In the genomic region with DNA sequence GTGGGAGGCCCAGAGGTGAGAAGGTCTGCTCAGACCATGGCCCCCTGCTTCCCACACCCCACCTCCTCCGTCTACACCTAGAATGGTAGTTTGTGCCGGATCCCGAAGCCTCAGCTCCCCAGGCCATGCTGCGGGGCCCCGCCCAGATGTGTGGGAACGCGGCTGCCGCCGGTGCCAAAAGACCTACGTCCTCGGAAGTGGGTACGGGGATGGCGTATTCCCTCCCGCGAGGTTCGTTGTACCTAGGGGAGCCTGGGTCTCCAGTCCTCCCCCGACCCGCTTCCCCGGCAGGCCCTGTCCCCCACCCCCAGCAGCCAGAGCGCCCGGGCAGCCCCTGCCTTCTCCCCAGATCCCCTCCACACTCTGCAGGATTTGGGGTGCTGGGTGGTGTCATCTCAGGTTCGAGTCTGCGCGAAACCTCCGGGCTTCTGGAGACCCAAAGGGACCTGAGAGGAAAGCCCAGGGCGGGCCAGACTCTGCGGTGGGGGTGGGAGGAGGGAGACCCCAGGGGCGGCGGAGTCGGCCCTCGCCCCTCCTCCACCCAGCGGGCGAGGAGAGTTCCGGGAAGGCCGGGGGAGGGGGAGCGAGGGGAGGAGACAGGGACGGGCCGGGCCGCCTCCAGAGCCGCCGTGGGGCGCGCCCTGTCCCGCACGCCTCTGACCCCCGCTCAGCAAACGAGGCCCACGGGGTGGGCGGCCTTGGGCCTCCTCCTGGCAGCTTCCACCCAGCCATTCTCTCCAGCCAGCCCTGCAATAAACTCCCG, we compare ENCODE assay signal across 26 cellular contexts. TPM values are rescaled to one million over a fixed set of nuclear protein-coding genes. Genes with fewer than 3 reads are reported as not detected.
DNase-seq lines count a peak whose midpoint lies in the region; ATAC-seq and TF ChIP-seq lines count a peak whose summit lies in the region.
"Had no signal": no experiment of that assay in that cellular context is flagged by ENCODE, and none has a peak within 500 bp of the region (broad histone marks: within the 10 kb centered on the region; RNA-seq: fewer than 3 reads in every experiment).

No MANE protein-coding gene starts in this region.

- no peak overlapping the region for H3K9ac ChIP-seq in endodermal cell (ENCODE audit: extremely low read depth, low read length, poor library complexity, severe bottlenecking)

- ATAC-seq in RWPE2 (ENCODE audit: low read depth) (no peak), GM21515 (IDR thresholded peaks at IDR 0.05; ENCODE audit: unreplicated experiment) (no peak), HG02588 (IDR thresholded peaks at IDR 0.05; ENCODE audit: unreplicated experiment) (no peak), HG03378 (IDR thresholded peaks at IDR 0.05; ENCODE audit: unreplicated experiment) (no peak)

- no peak overlapping the region for H3K27ac Mint-ChIP-seq in endodermal cell
- H3K27ac Mint-ChIP-seq: activated T-helper 2 cell treated with anti-CD3 and anti-CD28 coated beads, Interferon-gamma antibody, Interleukin-2, Interleukin-4, amounts not matched to agents 10 μg/mL and 5 μg/mL and 100 μg/mL, durations not matched to agents 14 hours and 24 hours and 36 hours; immature natural killer cell; mesothelial cell of epicardium; T-helper 2 cell treated with Interferon-gamma antibody and Interleukin-4, amounts not matched to agents 5 μg/mL and 100 μg/mL, for 36 hours had no signal

- H3K4me3 ChIP-seq in RWPE2 (ENCODE audit: severe bottlenecking): no peak overlapping the region
- peak overlapping the region; percentile 49 for H3K4me3 ChIP-seq in endodermal cell (ENCODE audit: low read length)
- H3K4me3 ChIP-seq in stomach: peak overlapping the region in 3 of 4 donors; percentile 21 to 79 (median 55)
- H3K4me3 ChIP-seq: SJSA1 had no signal

- H3K27ac ChIP-seq in RWPE2 (ENCODE audit: poor library complexity, severe bottlenecking): no peak overlapping the region
- H3K27ac ChIP-seq in endodermal cell (ENCODE audit: low read depth, low read length): no peak overlapping the region
- H3K27ac ChIP-seq in stomach: peak overlapping the region in 4 of 5 donors; percentile 7 to 93 (median 64)
- H3K27ac ChIP-seq: neutrophil, SJSA1 had no signal

- no peaks in the 10 kb centered on the region for H3K36me3 ChIP-seq in RWPE2 (ENCODE audit: low read depth)
- no peaks in the 10 kb centered on the region for H3K36me3 ChIP-seq in endodermal cell (ENCODE audit: control insufficient read depth, insufficient read depth, low read length)
- H3K36me3 ChIP-seq in stomach: peaks cover 0 to 4% (median 2%) of the 10 kb centered on the region in 4 donors
- H3K36me3 ChIP-seq: BE2C, neutrophil, SJSA1 had no signal

- H3K36me3 Mint-ChIP-seq in endodermal cell (ENCODE audit: low read depth): no peaks in the 10 kb centered on the region
- H3K36me3 Mint-ChIP-seq: immature natural killer cell, mesothelial cell of epicardium had no signal

- TF ChIP-seq POLR2A in stomach (IDR thresholded peaks at IDR 0.05): no peak

- intact Hi-C loops in stomach (cut with DNase I; ENCODE audit: low total_unique reads): no loop called here

- no peak for TF ChIP-seq EP300 in stomach (IDR thresholded peaks at IDR 0.05)

- peaks cover 93% of the 10 kb centered on the region for H3K27me3 Mint-ChIP-seq in endodermal cell (ENCODE audit: insufficient read depth)

- no peaks in the 10 kb centered on the region for H3K4me1 Mint-ChIP-seq in endodermal cell
- H3K4me1 Mint-ChIP-seq: immature natural killer cell, mesothelial cell of epicardium had no signal

- H3K9me3 ChIP-seq in RWPE2 (ENCODE audit: severe bottlenecking): no peaks in the 10 kb centered on the region
- no peaks in the 10 kb centered on the region for H3K9me3 ChIP-seq in endodermal cell (ENCODE audit: control insufficient read depth, low read length)
- peaks cover 0 to 7% (median 0%) of the 10 kb centered on the region in 4 donors for H3K9me3 ChIP-seq in stomach
- H3K9me3 ChIP-seq: BE2C, neutrophil, SJSA1, tibial artery had no signal

- no peaks in the 10 kb centered on the region for H3K9me3 Mint-ChIP-seq in endodermal cell
- H3K9me3 Mint-ChIP-seq: activated T-helper 2 cell treated with anti-CD3 and anti-CD28 coated beads, Interferon-gamma antibody, Interleukin-2, Interleukin-4, amounts not matched to agents 10 μg/mL and 5 μg/mL and 100 μg/mL, durations not matched to agents 14 hours and 24 hours and 36 hours; immature natural killer cell; T-helper 2 cell treated with Interferon-gamma antibody and Interleukin-4, amounts not matched to agents 5 μg/mL and 100 μg/mL, for 36 hours had no signal

- H3K27me3 ChIP-seq in RWPE2 (ENCODE audit: insufficient read depth, poor library complexity, severe bottlenecking): peaks cover 67% of the 10 kb centered on the region
- H3K27me3 ChIP-seq in endodermal cell (ENCODE audit: control insufficient read depth, insufficient read depth, low read length, poor library complexity, severe bottlenecking): peaks cover 100% of the 10 kb centered on the region
- peaks cover 28 to 91% (median 47%) of the 10 kb centered on the region in 3 donors for H3K27me3 ChIP-seq in stomach
- H3K27me3 ChIP-seq: tibial artery had no signal

- peak overlapping the region; percentile 43 for H3K4me3 Mint-ChIP-seq in endodermal cell
- H3K4me3 Mint-ChIP-seq: immature natural killer cell; mesothelial cell of epicardium; T-helper 2 cell treated with Interferon-gamma antibody and Interleukin-4, amounts not matched to agents 5 μg/mL and 100 μg/mL, for 36 hours had no signal

- peak; percentile 47 for DNase-seq in RWPE2 (ENCODE audit: low spot score)
- peak; percentile 71 for DNase-seq in endodermal cell
- DNase-seq in mesenteric fat pad (ENCODE audit: low spot score): peak; percentile 75
- DNase-seq in stomach: peak; percentile 24
- DNase-seq in DMS153 treated with DMSO at 0.1 percent for 48 hours (lab: John Stamatoyannopoulos, UW; ENCODE audit: unreplicated experiment): no peak
- DNase-seq: anterior cingulate cortex; BE2C; foreskin melanocyte; immature natural killer cell; NCI-H2081; NCI-H526; stimulated activated CD4-positive, alpha-beta T cell treated with anti-CD3 and anti-CD28 coated beads, Interleukin-4, amount 100 ng/mL, for 4 hours; stimulated activated CD8-positive, alpha-beta memory T cell treated with anti-CD3 and anti-CD28 coated beads, Interleukin-4, amount 100 ng/mL, for 48 hours had no signal

- no peaks in the 10 kb centered on the region for H3K4me1 ChIP-seq in RWPE2 (ENCODE audit: insufficient read depth, poor library complexity, severe bottlenecking)
- peaks cover 2% of the 10 kb centered on the region for H3K4me1 ChIP-seq in endodermal cell (ENCODE audit: control insufficient read depth, insufficient read depth, low read length)
- peaks cover 20 to 59% (median 50%) of the 10 kb centered on the region in 4 donors for H3K4me1 ChIP-seq in stomach
- H3K4me1 ChIP-seq: BE2C, SJSA1 had no signal

- TF ChIP-seq CTCF in RWPE2 (IDR thresholded peaks at IDR 0.05; ENCODE audit: poor library complexity, severe bottlenecking): no peak
- no peak for TF ChIP-seq CTCF in endodermal cell (conservative IDR thresholded peaks at IDR 0.05)
- no peak for TF ChIP-seq CTCF in stomach (IDR thresholded peaks at IDR 0.05)

- 8 to 11% methylated on average over 2 to 50 of the region's 50 CpGs for WGBS in endodermal cell (ENCODE audit: insufficient coverage in 1 of 2, insufficient read length in 1 of 2), 2 experiments
- WGBS in stomach, 5 donors: 46 to 64% (median 59%) methylated on average over 26 to 50 of the region's 50 CpGs

RNA-seq across cellular contexts. Expression of a gene that starts 6.2 kb away (rescaled TPM):
- 1 to 10 TPM; 2.1 to 4.0 TPM for total RNA-seq in endodermal cell
- 9.2 TPM for polyA plus RNA-seq in endodermal cell (2013, experiment 1 of 2)
- 6.9 TPM for polyA plus RNA-seq in endodermal cell (2013, experiment 2 of 2)
- total RNA-seq in mesenteric fat pad: 3.9 TPM
- 100 to 1,000 TPM in 2 of 5 donors, 10 to 100 TPM in 2, under 1 TPM in 1; 0.29 to 222 (median 32.2) TPM for total RNA-seq in stomach
- 1 to 10 TPM; 2.4 to 8.2 (median 7.0) TPM for polyA plus RNA-seq in stomach
- total RNA-seq: activated CD8-positive, alpha-beta memory T cell treated with anti-CD3 and anti-CD28 coated beads for 36 hours; activated T-helper 2 cell treated with anti-CD3 and anti-CD28 coated beads, Interferon-gamma antibody, Interleukin-2, Interleukin-4, amounts not matched to agents 10 μg/mL and 5 μg/mL and 100 μg/mL, durations not matched to agents 14 hours and 24 hours and 36 hours; OCI-LY7 had no signal

RNA-seq across cellular contexts. Expression of a gene that starts 41.5 kb away (rescaled TPM):
- not detected for total RNA-seq in endodermal cell
- not detected for polyA plus RNA-seq in endodermal cell (2013, experiment 1 of 2)
- not detected for polyA plus RNA-seq in endodermal cell (2013, experiment 2 of 2)
- total RNA-seq in mesenteric fat pad: not detected
- not detected for total RNA-seq in stomach
- polyA plus RNA-seq in stomach: not detected
- total RNA-seq: activated CD8-positive, alpha-beta memory T cell treated with anti-CD3 and anti-CD28 coated beads for 36 hours; activated T-helper 2 cell treated with anti-CD3 and anti-CD28 coated beads, Interferon-gamma antibody, Interleukin-2, Interleukin-4, amounts not matched to agents 10 μg/mL and 5 μg/mL and 100 μg/mL, durations not matched to agents 14 hours and 24 hours and 36 hours; G401; mesothelial cell of epicardium; OCI-LY7; SJSA1; skeletal muscle tissue had no signal
- polyA plus RNA-seq: immature natural killer cell had no signal

Comparison
In these comparisons a context has a peak if more than half of its experiments do, and no peak if none do; other contexts are left out.
1. H3K27ac ChIP-seq: peak in stomach (4 of 5); none in RWPE2 (single experiment) and endodermal cell (single experiment).